Comparison of ENCODE assay signal across 19 cellular contexts in the genomic region with DNA sequence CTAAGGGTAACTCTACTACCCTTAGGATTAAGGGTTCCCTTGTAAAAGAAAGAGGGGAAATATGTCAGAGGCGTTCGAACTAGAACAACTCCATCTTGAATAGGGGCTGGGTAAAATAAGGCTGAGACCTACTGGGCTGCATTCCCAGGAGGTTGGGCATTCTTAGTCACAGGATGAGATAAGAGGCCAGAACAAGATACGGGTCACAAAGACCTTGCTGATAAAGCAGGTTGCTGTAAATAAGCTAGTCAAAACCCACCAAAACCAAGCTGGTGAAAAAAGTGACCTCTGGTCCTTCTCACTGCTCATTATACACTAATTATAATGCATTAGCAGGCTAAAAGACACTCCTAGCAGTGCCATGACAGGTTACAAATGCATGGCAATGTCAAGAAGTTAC.
A peak's percentile ranks its signal among the peaks of the same experiment; 100 is the strongest.
DNase-seq lines count a peak whose midpoint lies in the region; ATAC-seq, FAIRE-seq and TF ChIP-seq lines count a peak whose summit lies in the region.
"Had no signal": no experiment of that assay in that cellular context is flagged by ENCODE, and none has a peak within 500 bp of the region (broad histone marks: within the 10 kb centered on the region; RNA-seq: fewer than 3 reads in every experiment).

No MANE protein-coding gene starts in this region.

- no peaks in the 10 kb centered on the region for H3K36me3 Mint-ChIP-seq in astrocyte (ENCODE audit: low read depth, unreplicated experiment)
- no peaks in the 10 kb centered on the region for H3K36me3 Mint-ChIP-seq in activated T-cell treated with anti-CD3 and anti-CD28 coated beads, Interleukin-2, amount 50 U/mL, for 4 hours (ENCODE audit: insufficient read depth)
- H3K36me3 Mint-ChIP-seq: CD4-positive, alpha-beta memory T cell had no signal

- no peaks in the 10 kb centered on the region for H3K79me2 ChIP-seq in astrocyte (ENCODE audit: insufficient read depth, low read length)

- H3K27ac Mint-ChIP-seq in astrocyte (ENCODE audit: unreplicated experiment) = no peak overlapping the region
- H3K27ac Mint-ChIP-seq: CD4-positive, alpha-beta memory T cell had no signal

- no peaks in the 10 kb centered on the region for H3K4me1 Mint-ChIP-seq in astrocyte (ENCODE audit: low read depth, unreplicated experiment)
- H3K4me1 Mint-ChIP-seq in activated T-cell treated with anti-CD3 and anti-CD28 coated beads, Interleukin-2, amount 50 U/mL, for 4 hours (ENCODE audit: low read depth) = no peaks in the 10 kb centered on the region
- H3K4me1 Mint-ChIP-seq: CD4-positive, alpha-beta memory T cell had no signal

- H3K9me3 ChIP-seq in astrocyte (ENCODE audit: insufficient read depth, low read depth, low read length) = no peaks in the 10 kb centered on the region

- no peak overlapping the region for H3K27ac ChIP-seq in astrocyte (ENCODE audit: low read depth, low read length)
- H3K27ac ChIP-seq: GM23248 had no signal

- no peaks in the 10 kb centered on the region for H3K27me3 ChIP-seq in astrocyte (ENCODE audit: insufficient read depth, low read length)

- H3K4me2 ChIP-seq in astrocyte (ENCODE audit: low read length) = no peak overlapping the region

- no peaks in the 10 kb centered on the region for H4K20me1 ChIP-seq in astrocyte (ENCODE audit: insufficient read depth, low read length)

- H2AFZ ChIP-seq in astrocyte (ENCODE audit: low read depth, low read length) = no peak overlapping the region
- H2AFZ ChIP-seq: GM23248 had no signal

- no peaks in the 10 kb centered on the region for H3K27me3 Mint-ChIP-seq in astrocyte (ENCODE audit: low read depth, unreplicated experiment)
- H3K27me3 Mint-ChIP-seq in activated T-cell treated with anti-CD3 and anti-CD28 coated beads, Interleukin-2, amount 50 U/mL, for 4 hours (ENCODE audit: low read depth) = no peaks in the 10 kb centered on the region
- H3K27me3 Mint-ChIP-seq: CD4-positive, alpha-beta memory T cell had no signal

- FAIRE-seq in astrocyte (lab: Jason Lieb, UNC) = peak; percentile 80
- FAIRE-seq: G401.6, GM12892, GM19239, H1 had no signal

- ATAC-seq in GM18858 (IDR thresholded peaks at IDR 0.05; ENCODE audit: unreplicated experiment) = no peak
- no peak for ATAC-seq in activated T-cell treated with anti-CD3 and anti-CD28 coated beads, Interleukin-2, amount 50 U/mL, for 4 hours

- H3K4me3 Mint-ChIP-seq in astrocyte (ENCODE audit: unreplicated experiment) = no peak overlapping the region
- no peak overlapping the region for H3K4me3 Mint-ChIP-seq in activated T-cell treated with anti-CD3 and anti-CD28 coated beads, Interleukin-2, amount 50 U/mL, for 4 hours
- H3K4me3 Mint-ChIP-seq: CD4-positive, alpha-beta memory T cell had no signal

- no peaks in the 10 kb centered on the region for H3K9me3 Mint-ChIP-seq in astrocyte (ENCODE audit: unreplicated experiment)
- peaks cover 8% of the 10 kb centered on the region for H3K9me3 Mint-ChIP-seq in activated T-cell treated with anti-CD3 and anti-CD28 coated beads, Interleukin-2, amount 50 U/mL, for 4 hours

- no peak overlapping the region for H3K4me3 ChIP-seq in astrocyte (ENCODE audit: insufficient read depth, low read depth, low read length)
- H3K4me3 ChIP-seq: GM23248 had no signal

- DNase-seq in OCI-M1 (lab: John Stamatoyannopoulos, UW) (peak; percentile 17), astrocyte (ENCODE audit: low read depth) (no peak), myocyte (ENCODE audit: low read depth) (peak; percentile 9), NCI-H1694 (lab: John Stamatoyannopoulos, UW) (no peak)
- no peak for DNase-seq in activated T-cell treated with anti-CD3 and anti-CD28 coated beads, Interleukin-2, amount 50 U/mL, for 4 hours
- DNase-seq: C1 segment of cervical spinal cord; Calu3; CD4-positive, alpha-beta memory T cell; COR-L47; DMS53; DMS79 treated with DMSO at 0.1 percent for 48 hours; GM23248; H7; HCEC 1CT had no signal

- no peaks in the 10 kb centered on the region for H3K4me1 ChIP-seq in astrocyte (ENCODE audit: insufficient read depth, low read length)

- no peaks in the 10 kb centered on the region for H3K36me3 ChIP-seq in astrocyte (ENCODE audit: insufficient read depth, low read length)

- no peak overlapping the region for H3K9ac ChIP-seq in astrocyte (ENCODE audit: low read length)
- H3K9ac ChIP-seq: GM23248 had no signal

- no peak for TF ChIP-seq CTCF in astrocyte (IDR thresholded peaks at IDR 0.05; ENCODE audit: insufficient read depth, low read depth, low read length)

Comparison
In these comparisons a context has a peak if more than half of its experiments do, and no peak if none do; other contexts are left out.
1. DNase-seq: peak in OCI-M1 (single experiment) and myocyte (single experiment); none in astrocyte (single experiment), activated T-cell treated with anti-CD3 and anti-CD28 coated beads, Interleukin-2, amount 50 U/mL, for 4 hours (single experiment) and NCI-H1694 (single experiment).